13 cellular contexts compared by ENCODE assay signal in the genomic region with DNA sequence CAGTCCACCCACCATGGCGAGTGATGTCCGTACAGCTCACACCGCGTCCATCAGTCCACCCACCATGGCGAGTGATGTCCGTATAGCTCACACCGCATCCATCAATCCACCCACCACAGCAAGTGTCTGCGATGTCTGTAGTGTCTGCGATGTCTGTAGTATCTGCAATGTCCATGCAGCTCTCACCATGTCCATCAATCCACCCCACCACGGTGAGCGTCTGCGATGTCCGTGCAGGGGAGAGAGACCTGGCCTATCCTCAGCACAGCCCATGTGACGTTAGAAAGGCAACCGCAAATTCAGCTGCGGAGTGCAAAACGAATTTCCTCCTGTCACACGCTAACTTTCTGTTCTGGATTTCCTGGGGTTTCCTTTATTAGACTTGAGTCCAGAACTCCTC. TPM values are rescaled to one million over a fixed set of nuclear protein-coding genes. Genes with fewer than 3 reads are reported as not detected.
DNase-seq lines count a peak whose midpoint lies in the region; ATAC-seq and TF ChIP-seq lines count a peak whose summit lies in the region.
"Had no signal": no experiment of that assay in that cellular context is flagged by ENCODE, and none has a peak within 500 bp of the region (broad histone marks: within the 10 kb centered on the region; RNA-seq: fewer than 3 reads in every experiment).

No MANE protein-coding gene starts in this region.

- peak overlapping the region; percentile 83 for H3K27ac Mint-ChIP-seq in activated naive CD4-positive, alpha-beta T cell treated with anti-CD3 and anti-CD28 coated beads for 36 hours
- H3K27ac Mint-ChIP-seq in activated T-cell treated with anti-CD3 and anti-CD28 coated beads, Interleukin-2, amount 50 U/mL, for 24 hours = peak overlapping the region; percentile 86
- peak overlapping the region; percentile 52 for H3K27ac Mint-ChIP-seq in glutamatergic neuron (ENCODE audit: unreplicated experiment)
- H3K27ac Mint-ChIP-seq in stimulated activated naive CD8-positive, alpha-beta T cell treated with anti-CD3 and anti-CD28 coated beads, Interleukin-15, Interleukin-2, amounts not matched to agents 100 ng/mL and 50 ng/mL, for 24 hours = peak overlapping the region; percentile 81
- H3K27ac Mint-ChIP-seq: mesothelial cell of epicardium had no signal

- CTCF ChIA-PET in activated naive CD4-positive, alpha-beta T cell treated with anti-CD3 and anti-CD28 coated beads for 36 hours (lab: Charles Lee) = interaction anchor here (1.2 to 3.0 kb wide), 3 partner anchors 10 to 17 kb away, joined by 4 to 10 read pairs (median 6); no protein-coding TSS in a partner anchor

- H3K27me3 Mint-ChIP-seq in activated naive CD4-positive, alpha-beta T cell treated with anti-CD3 and anti-CD28 coated beads for 36 hours (ENCODE audit: low read depth) = no peaks in the 10 kb centered on the region
- no peaks in the 10 kb centered on the region for H3K27me3 Mint-ChIP-seq in activated T-cell treated with anti-CD3 and anti-CD28 coated beads, Interleukin-2, amount 50 U/mL, for 24 hours
- H3K27me3 Mint-ChIP-seq in glutamatergic neuron (ENCODE audit: unreplicated experiment) = peaks cover 10% of the 10 kb centered on the region
- H3K27me3 Mint-ChIP-seq in stimulated activated naive CD8-positive, alpha-beta T cell treated with anti-CD3 and anti-CD28 coated beads, Interleukin-15, Interleukin-2, amounts not matched to agents 100 ng/mL and 50 ng/mL, for 24 hours = no peaks in the 10 kb centered on the region

- peak overlapping the region; percentile 11 for H3K4me3 Mint-ChIP-seq in activated naive CD4-positive, alpha-beta T cell treated with anti-CD3 and anti-CD28 coated beads for 36 hours
- H3K4me3 Mint-ChIP-seq in activated T-cell treated with anti-CD3 and anti-CD28 coated beads, Interleukin-2, amount 50 U/mL, for 24 hours = no peak overlapping the region
- no peak overlapping the region for H3K4me3 Mint-ChIP-seq in glutamatergic neuron (ENCODE audit: unreplicated experiment)
- H3K4me3 Mint-ChIP-seq in stimulated activated naive CD8-positive, alpha-beta T cell treated with anti-CD3 and anti-CD28 coated beads, Interleukin-15, Interleukin-2, amounts not matched to agents 100 ng/mL and 50 ng/mL, for 24 hours = peak overlapping the region; percentile 51
- H3K4me3 Mint-ChIP-seq: mesothelial cell of epicardium had no signal

- peaks cover 81% of the 10 kb centered on the region for H3K4me1 Mint-ChIP-seq in activated naive CD4-positive, alpha-beta T cell treated with anti-CD3 and anti-CD28 coated beads for 36 hours (ENCODE audit: low read depth)
- peaks cover 77% of the 10 kb centered on the region for H3K4me1 Mint-ChIP-seq in activated T-cell treated with anti-CD3 and anti-CD28 coated beads, Interleukin-2, amount 50 U/mL, for 24 hours (ENCODE audit: low read depth)
- peaks cover 45% of the 10 kb centered on the region for H3K4me1 Mint-ChIP-seq in glutamatergic neuron (ENCODE audit: low read depth, unreplicated experiment)
- H3K4me1 Mint-ChIP-seq in stimulated activated naive CD8-positive, alpha-beta T cell treated with anti-CD3 and anti-CD28 coated beads, Interleukin-15, Interleukin-2, amounts not matched to agents 100 ng/mL and 50 ng/mL, for 24 hours (ENCODE audit: low read depth) = peaks cover 69% of the 10 kb centered on the region

- intact Hi-C loops in activated naive CD4-positive, alpha-beta T cell treated with anti-CD3 and anti-CD28 coated beads for 36 hours (cut with micrococcal nuclease) = loop anchor here (5.0 kb wide), 1 partner anchor 33 kb away; no protein-coding TSS in a partner anchor

- no peak for TF ChIP-seq CTCF in glutamatergic neuron (IDR thresholded peaks at IDR 0.05; ENCODE audit: partially characterized antibody, unreplicated experiment)

- no peak for ATAC-seq in HG03457 (IDR thresholded peaks at IDR 0.05; ENCODE audit: unreplicated experiment)
- ATAC-seq: HCT116 had no signal

- peaks cover 27% of the 10 kb centered on the region for H3K36me3 Mint-ChIP-seq in activated naive CD4-positive, alpha-beta T cell treated with anti-CD3 and anti-CD28 coated beads for 36 hours (ENCODE audit: low read depth)
- peaks cover 30% of the 10 kb centered on the region for H3K36me3 Mint-ChIP-seq in activated T-cell treated with anti-CD3 and anti-CD28 coated beads, Interleukin-2, amount 50 U/mL, for 24 hours (ENCODE audit: low read depth)
- no peaks in the 10 kb centered on the region for H3K36me3 Mint-ChIP-seq in glutamatergic neuron (ENCODE audit: unreplicated experiment)
- peaks cover 25% of the 10 kb centered on the region for H3K36me3 Mint-ChIP-seq in stimulated activated naive CD8-positive, alpha-beta T cell treated with anti-CD3 and anti-CD28 coated beads, Interleukin-15, Interleukin-2, amounts not matched to agents 100 ng/mL and 50 ng/mL, for 24 hours (ENCODE audit: low read depth)
- H3K36me3 Mint-ChIP-seq: mesothelial cell of epicardium had no signal

- H3K9me3 Mint-ChIP-seq in activated naive CD4-positive, alpha-beta T cell treated with anti-CD3 and anti-CD28 coated beads for 36 hours = no peaks in the 10 kb centered on the region
- H3K9me3 Mint-ChIP-seq in activated T-cell treated with anti-CD3 and anti-CD28 coated beads, Interleukin-2, amount 50 U/mL, for 24 hours = no peaks in the 10 kb centered on the region
- peaks cover 11% of the 10 kb centered on the region for H3K9me3 Mint-ChIP-seq in glutamatergic neuron (ENCODE audit: unreplicated experiment)
- H3K9me3 Mint-ChIP-seq in stimulated activated naive CD8-positive, alpha-beta T cell treated with anti-CD3 and anti-CD28 coated beads, Interleukin-15, Interleukin-2, amounts not matched to agents 100 ng/mL and 50 ng/mL, for 24 hours = no peaks in the 10 kb centered on the region
- H3K9me3 Mint-ChIP-seq: mesothelial cell of epicardium had no signal

- DNase-seq in activated naive CD4-positive, alpha-beta T cell treated with anti-CD3 and anti-CD28 coated beads for 36 hours = no peak
- no peak for DNase-seq in activated naive CD4-positive, alpha-beta T cell (lab: John Stamatoyannopoulos, UW)
- DNase-seq in activated T-cell treated with anti-CD3 and anti-CD28 coated beads, Interleukin-2, amount 50 U/mL, for 24 hours = peak; percentile 27
- DNase-seq in glutamatergic neuron (no peak), middle frontal gyrus (ENCODE audit: extremely low spot score, low spot score) (no peak), glomerular visceral epithelial cell (ENCODE audit: extremely low spot score) (no peak)
- DNase-seq: dermis blood vessel endothelial cell, DMS 273 treated with DMSO at 0.1 percent for 48 hours, NCI-H2171 had no signal

RNA-seq across cellular contexts. Expression of a gene that starts 18.5 kb away (rescaled TPM):
- 10 to 100 TPM; 48.3 to 48.8 TPM for total RNA-seq in activated naive CD4-positive, alpha-beta T cell treated with anti-CD3 and anti-CD28 coated beads for 36 hours
- total RNA-seq in glutamatergic neuron (ENCODE audit: unreplicated experiment) = 15.2 TPM

Comparison
In these comparisons a context has a peak if more than half of its experiments do, and no peak if none do; other contexts are left out.
1. H3K4me3 Mint-ChIP-seq: peak in activated naive CD4-positive, alpha-beta T cell treated with anti-CD3 and anti-CD28 coated beads for 36 hours (single experiment) and stimulated activated naive CD8-positive, alpha-beta T cell treated with anti-CD3 and anti-CD28 coated beads, Interleukin-15, Interleukin-2, amounts not matched to agents 100 ng/mL and 50 ng/mL, for 24 hours (single experiment); none in activated T-cell treated with anti-CD3 and anti-CD28 coated beads, Interleukin-2, amount 50 U/mL, for 24 hours (single experiment) and glutamatergic neuron (single experiment).
2. Peak in every context shown above with its lines, with median percentiles within 50 percentile points of each other: H3K27ac Mint-ChIP-seq.